In the genomic region with DNA sequence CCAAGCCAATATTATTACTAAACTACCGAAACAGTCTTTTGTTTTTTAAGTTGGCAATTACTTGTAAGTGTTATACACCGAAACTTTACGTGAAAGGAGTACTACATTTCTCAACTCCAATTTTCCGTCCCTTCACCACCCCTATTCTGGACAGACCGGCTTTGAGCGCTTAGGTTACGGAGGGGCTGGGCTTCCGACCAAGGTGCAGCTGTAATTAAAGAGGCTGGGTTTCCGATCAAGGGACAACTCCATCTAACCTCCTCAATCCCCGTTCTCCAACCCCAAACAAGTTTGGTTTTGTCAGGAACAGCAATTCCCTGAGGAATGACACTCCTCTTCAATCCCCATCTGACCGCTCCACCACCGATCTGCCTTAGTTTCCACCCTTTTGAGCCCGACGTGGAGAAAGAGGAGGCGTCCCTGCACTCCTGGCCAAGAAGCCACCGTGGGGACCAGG, we compare ENCODE assay signal across 1 cellular context.
TF ChIP-seq lines count a peak whose summit lies in the region.

No MANE protein-coding gene starts in this region.

TF ChIP-seq in HepG2, 621 proteins besides CTCF, POLR2A, EP300 and RAD21 (continued from another document and continues in another):
- TF ChIP-seq TAF15 (IDR thresholded peaks at IDR 0.05; ENCODE audit: low read depth, low read length, poor library complexity, severe bottlenecking) (no peak), KMT2A (CRISPR knock-in tag; IDR thresholded peaks at IDR 0.05) (0 out of 2 replicates have a peak, but pooled peaks have one; percentile 49), ZSCAN31 (CRISPR knock-in tag; IDR thresholded peaks at IDR 0.05; ENCODE audit: low read depth) (no peak), ARHGAP35 (CRISPR knock-in tag; IDR thresholded peaks at IDR 0.05; ENCODE audit: borderline replicate concordance) (no peak), RBM22 (optimal IDR thresholded peaks at IDR 0.05; ENCODE audit: low read length) (no peak), JARID2 (CRISPR knock-in tag; IDR thresholded peaks at IDR 0.05; ENCODE audit: insufficient replicate concordance) (no peak), LBX2 (CRISPR knock-in tag; IDR thresholded peaks at IDR 0.05; ENCODE audit: borderline replicate concordance) (no peak), SCMH1 (CRISPR knock-in tag; IDR thresholded peaks at IDR 0.05; ENCODE audit: borderline replicate concordance) (no peak), CHD2 (IDR thresholded peaks at IDR 0.05; ENCODE audit: low read depth, low read length) (no peak), KDM3A (CRISPR knock-in tag; IDR thresholded peaks at IDR 0.05; ENCODE audit: low read depth) (no peak), NCOR1 (IDR thresholded peaks at IDR 0.05; ENCODE audit: borderline replicate concordance, low read length) (no peak), ZNF232 (CRISPR knock-in tag; IDR thresholded peaks at IDR 0.05; ENCODE audit: borderline replicate concordance) (no peak), ZKSCAN5 (CRISPR knock-in tag; IDR thresholded peaks at IDR 0.05) (0 out of 2 replicates have a peak, but pooled peaks have one; percentile 38), SP140L (CRISPR knock-in tag; IDR thresholded peaks at IDR 0.05; ENCODE audit: borderline replicate concordance) (no peak), HDAC1 (CRISPR knock-in tag; IDR thresholded peaks at IDR 0.05) (no peak), ZNF841 (CRISPR knock-in tag; IDR thresholded peaks at IDR 0.05; ENCODE audit: borderline replicate concordance) (no peak), BATF2 (CRISPR knock-in tag; IDR thresholded peaks at IDR 0.05) (0 out of 2 replicates have a peak, but pooled peaks have one; percentile 7), PLSCR1 (CRISPR knock-in tag; IDR thresholded peaks at IDR 0.05; ENCODE audit: borderline replicate concordance) (no peak), MIXL1 (CRISPR knock-in tag; IDR thresholded peaks at IDR 0.05) (no peak; the same call in 1 of the 2 replicates), ZFAT (CRISPR knock-in tag; conservative IDR thresholded peaks at IDR 0.05) (no peak), ZNF3 (CRISPR knock-in tag; IDR thresholded peaks at IDR 0.05) (no peak), HNRNPH1 (optimal IDR thresholded peaks at IDR 0.05; ENCODE audit: low read depth, low read length) (no peak), ZNF577 (CRISPR knock-in tag; IDR thresholded peaks at IDR 0.05; ENCODE audit: borderline replicate concordance, low read depth) (no peak), MLLT10 (CRISPR knock-in tag; IDR thresholded peaks at IDR 0.05) (no peak), NR3C1 (CRISPR knock-in tag; IDR thresholded peaks at IDR 0.05) (no peak), TOE1 (CRISPR knock-in tag; IDR thresholded peaks at IDR 0.05) (no peak), ZNF10 (CRISPR knock-in tag; IDR thresholded peaks at IDR 0.05; ENCODE audit: borderline replicate concordance, low read depth) (no peak), ZNF746 (CRISPR knock-in tag; IDR thresholded peaks at IDR 0.05) (no peak; the same call in 1 of the 2 replicates), PAXIP1 (CRISPR knock-in tag; conservative IDR thresholded peaks at IDR 0.05) (no peak), MYC (CRISPR knock-in tag; IDR thresholded peaks at IDR 0.05; ENCODE audit: borderline replicate concordance) (no peak), NR2F1 (CRISPR knock-in tag; IDR thresholded peaks at IDR 0.05) (no peak)
- TF ChIP-seq, protein P1, sequence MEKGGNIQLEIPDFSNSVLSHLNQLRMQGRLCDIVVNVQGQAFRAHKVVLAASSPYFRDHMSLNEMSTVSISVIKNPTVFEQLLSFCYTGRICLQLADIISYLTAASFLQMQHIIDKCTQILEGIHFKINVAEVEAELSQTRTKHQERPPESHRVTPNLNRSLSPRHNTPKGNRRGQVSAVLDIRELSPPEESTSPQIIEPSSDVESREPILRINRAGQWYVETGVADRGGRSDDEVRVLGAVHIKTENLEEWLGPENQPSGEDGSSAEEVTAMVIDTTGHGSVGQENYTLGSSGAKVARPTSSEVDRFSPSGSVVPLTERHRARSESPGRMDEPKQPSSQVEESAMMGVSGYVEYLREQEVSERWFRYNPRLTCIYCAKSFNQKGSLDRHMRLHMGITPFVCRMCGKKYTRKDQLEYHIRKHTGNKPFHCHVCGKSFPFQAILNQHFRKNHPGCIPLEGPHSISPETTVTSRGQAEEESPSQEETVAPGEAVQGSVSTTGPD (CRISPR knock-in tag; IDR thresholded peaks at IDR 0.05): no peak
- TF ChIP-seq, protein P2, sequence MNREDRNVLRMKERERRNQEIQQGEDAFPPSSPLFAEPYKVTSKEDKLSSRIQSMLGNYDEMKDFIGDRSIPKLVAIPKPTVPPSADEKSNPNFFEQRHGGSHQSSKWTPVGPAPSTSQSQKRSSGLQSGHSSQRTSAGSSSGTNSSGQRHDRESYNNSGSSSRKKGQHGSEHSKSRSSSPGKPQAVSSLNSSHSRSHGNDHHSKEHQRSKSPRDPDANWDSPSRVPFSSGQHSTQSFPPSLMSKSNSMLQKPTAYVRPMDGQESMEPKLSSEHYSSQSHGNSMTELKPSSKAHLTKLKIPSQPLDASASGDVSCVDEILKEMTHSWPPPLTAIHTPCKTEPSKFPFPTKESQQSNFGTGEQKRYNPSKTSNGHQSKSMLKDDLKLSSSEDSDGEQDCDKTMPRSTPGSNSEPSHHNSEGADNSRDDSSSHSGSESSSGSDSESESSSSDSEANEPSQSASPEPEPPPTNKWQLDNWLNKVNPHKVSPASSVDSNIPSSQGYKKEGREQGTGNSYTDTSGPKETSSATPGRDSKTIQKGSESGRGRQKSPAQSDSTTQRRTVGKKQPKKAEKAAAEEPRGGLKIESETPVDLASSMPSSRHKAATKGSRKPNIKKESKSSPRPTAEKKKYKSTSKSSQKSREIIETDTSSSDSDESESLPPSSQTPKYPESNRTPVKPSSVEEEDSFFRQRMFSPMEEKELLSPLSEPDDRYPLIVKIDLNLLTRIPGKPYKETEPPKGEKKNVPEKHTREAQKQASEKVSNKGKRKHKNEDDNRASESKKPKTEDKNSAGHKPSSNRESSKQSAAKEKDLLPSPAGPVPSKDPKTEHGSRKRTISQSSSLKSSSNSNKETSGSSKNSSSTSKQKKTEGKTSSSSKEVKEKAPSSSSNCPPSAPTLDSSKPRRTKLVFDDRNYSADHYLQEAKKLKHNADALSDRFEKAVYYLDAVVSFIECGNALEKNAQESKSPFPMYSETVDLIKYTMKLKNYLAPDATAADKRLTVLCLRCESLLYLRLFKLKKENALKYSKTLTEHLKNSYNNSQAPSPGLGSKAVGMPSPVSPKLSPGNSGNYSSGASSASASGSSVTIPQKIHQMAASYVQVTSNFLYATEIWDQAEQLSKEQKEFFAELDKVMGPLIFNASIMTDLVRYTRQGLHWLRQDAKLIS (CRISPR knock-in tag; IDR thresholded peaks at IDR 0.05): 0 out of 2 replicates have a peak, but pooled peaks have one; percentile 3
- TF ChIP-seq, protein P3, sequence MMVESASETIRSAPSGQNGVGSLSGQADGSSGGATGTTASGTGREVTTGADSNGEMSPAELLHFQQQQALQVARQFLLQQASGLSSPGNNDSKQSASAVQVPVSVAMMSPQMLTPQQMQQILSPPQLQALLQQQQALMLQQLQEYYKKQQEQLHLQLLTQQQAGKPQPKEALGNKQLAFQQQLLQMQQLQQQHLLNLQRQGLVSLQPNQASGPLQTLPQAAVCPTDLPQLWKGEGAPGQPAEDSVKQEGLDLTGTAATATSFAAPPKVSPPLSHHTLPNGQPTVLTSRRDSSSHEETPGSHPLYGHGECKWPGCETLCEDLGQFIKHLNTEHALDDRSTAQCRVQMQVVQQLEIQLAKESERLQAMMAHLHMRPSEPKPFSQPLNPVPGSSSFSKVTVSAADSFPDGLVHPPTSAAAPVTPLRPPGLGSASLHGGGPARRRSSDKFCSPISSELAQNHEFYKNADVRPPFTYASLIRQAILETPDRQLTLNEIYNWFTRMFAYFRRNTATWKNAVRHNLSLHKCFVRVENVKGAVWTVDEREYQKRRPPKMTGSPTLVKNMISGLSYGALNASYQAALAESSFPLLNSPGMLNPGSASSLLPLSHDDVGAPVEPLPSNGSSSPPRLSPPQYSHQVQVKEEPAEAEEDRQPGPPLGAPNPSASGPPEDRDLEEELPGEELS (CRISPR knock-in tag; IDR thresholded peaks at IDR 0.05): peak; percentile 6
- TF ChIP-seq, protein P4, sequence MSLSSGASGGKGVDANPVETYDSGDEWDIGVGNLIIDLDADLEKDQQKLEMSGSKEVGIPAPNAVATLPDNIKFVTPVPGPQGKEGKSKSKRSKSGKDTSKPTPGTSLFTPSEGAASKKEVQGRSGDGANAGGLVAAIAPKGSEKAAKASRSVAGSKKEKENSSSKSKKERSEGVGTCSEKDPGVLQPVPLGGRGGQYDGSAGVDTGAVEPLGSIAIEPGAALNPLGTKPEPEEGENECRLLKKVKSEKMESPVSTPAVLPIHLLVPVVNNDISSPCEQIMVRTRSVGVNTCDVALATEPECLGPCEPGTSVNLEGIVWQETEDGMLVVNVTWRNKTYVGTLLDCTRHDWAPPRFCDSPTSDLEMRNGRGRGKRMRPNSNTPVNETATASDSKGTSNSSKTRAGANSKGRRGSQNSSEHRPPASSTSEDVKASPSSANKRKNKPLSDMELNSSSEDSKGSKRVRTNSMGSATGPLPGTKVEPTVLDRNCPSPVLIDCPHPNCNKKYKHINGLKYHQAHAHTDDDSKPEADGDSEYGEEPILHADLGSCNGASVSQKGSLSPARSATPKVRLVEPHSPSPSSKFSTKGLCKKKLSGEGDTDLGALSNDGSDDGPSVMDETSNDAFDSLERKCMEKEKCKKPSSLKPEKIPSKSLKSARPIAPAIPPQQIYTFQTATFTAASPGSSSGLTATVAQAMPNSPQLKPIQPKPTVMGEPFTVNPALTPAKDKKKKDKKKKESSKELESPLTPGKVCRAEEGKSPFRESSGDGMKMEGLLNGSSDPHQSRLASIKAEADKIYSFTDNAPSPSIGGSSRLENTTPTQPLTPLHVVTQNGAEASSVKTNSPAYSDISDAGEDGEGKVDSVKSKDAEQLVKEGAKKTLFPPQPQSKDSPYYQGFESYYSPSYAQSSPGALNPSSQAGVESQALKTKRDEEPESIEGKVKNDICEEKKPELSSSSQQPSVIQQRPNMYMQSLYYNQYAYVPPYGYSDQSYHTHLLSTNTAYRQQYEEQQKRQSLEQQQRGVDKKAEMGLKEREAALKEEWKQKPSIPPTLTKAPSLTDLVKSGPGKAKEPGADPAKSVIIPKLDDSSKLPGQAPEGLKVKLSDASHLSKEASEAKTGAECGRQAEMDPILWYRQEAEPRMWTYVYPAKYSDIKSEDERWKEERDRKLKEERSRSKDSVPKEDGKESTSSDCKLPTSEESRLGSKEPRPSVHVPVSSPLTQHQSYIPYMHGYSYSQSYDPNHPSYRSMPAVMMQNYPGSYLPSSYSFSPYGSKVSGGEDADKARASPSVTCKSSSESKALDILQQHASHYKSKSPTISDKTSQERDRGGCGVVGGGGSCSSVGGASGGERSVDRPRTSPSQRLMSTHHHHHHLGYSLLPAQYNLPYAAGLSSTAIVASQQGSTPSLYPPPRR (CRISPR knock-in tag; IDR thresholded peaks at IDR 0.05; ENCODE audit: borderline replicate concordance): no peak
